ENCODE assay signal across 8 cellular contexts in the genomic region with DNA sequence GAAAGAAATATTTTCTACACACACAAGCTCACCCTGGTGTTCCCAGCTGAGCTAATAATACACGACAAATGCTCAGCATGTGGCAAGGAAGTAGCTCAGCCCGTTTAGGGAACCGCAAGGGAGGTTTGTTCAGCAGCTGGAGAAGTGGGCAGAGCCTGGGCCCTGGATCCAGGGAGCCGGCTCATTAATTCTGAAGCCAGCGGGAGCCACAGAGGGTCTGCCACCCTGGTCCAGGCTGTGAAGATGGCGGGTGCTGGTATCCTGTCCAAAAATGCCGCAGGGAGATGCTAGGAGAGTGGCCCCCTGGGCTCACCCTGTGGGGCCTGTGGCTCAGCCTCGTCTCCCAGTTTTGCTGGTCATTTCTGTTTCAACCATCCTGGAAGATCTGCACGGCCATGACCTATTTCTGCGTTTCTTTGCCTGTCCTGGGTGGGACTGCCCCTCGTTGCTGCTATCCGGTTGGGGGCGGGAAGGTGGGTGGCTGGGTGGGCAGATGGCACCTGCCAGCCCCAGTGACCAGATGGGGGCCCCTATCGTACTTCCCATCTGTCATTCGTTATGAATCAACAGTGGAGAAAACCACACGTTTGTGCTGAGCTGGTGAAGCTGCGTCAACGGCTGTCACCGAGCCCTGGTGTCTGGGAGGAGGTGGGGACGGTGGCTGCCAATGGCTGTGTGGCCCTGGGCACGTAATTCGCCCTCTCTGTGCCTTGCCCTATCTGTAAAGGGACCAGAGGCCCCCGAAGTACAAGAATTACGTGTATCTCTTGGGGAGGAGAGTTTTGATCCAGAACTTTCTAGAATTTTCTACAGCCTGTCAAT. TPM values are rescaled to one million over a fixed set of nuclear protein-coding genes. Genes with fewer than 3 reads are reported as not detected.
DNase-seq lines count a peak whose midpoint lies in the region; ATAC-seq, FAIRE-seq and TF ChIP-seq lines count a peak whose summit lies in the region.

No MANE protein-coding gene starts in this region.

- ATAC-seq in HG03196 (IDR thresholded peaks at IDR 0.05; ENCODE audit: unreplicated experiment) = peak; percentile 55
- no peak for ATAC-seq in GM19023 (IDR thresholded peaks at IDR 0.05; ENCODE audit: unreplicated experiment)

- no peak for TF ChIP-seq POLR2A in GM12891 (IDR thresholded peaks at IDR 0.05; ENCODE audit: low read depth, low read length)

- FAIRE-seq in GM12891 (lab: Jason Lieb, UNC) = peak; percentile 99

- DNase-seq in GM12891 (ENCODE audit: insufficient read length, low spot score) (peak; percentile 64), RPMI8226 (peak; percentile 91), iPS-NIHi11 (ENCODE audit: low spot score) (peak; percentile 37), NCI-H2227 (lab: John Stamatoyannopoulos, UW; ENCODE audit: unreplicated experiment) (no peak)
- DNase-seq in activated T-helper 9 cell treated with anti-CD3 and anti-CD28 coated beads, Interleukin-2, amount 50 U/mL, for 16 hours (ENCODE audit: low read depth) = peak; percentile 74
- peak; percentile 68 to 82 for DNase-seq in stimulated activated CD4-positive, alpha-beta T cell treated with anti-CD3 and anti-CD28 coated beads, Interleukin-4, amount 100 ng/mL, for 48 hours (ENCODE audit: low read depth in 2 of 2)

TF ChIP-seq in GM12891, 5 proteins besides CTCF, POLR2A, EP300 and RAD21:
- no peak for TF ChIP-seq POU2F2 (IDR thresholded peaks at IDR 0.05; ENCODE audit: low read depth, low read length)
- no peak for TF ChIP-seq POLR2AphosphoS5 (IDR thresholded peaks at IDR 0.05; ENCODE audit: low read depth, low read length)
- TF ChIP-seq TAF1 (IDR thresholded peaks at IDR 0.05; ENCODE audit: low read depth, low read length) = no peak
- TF ChIP-seq SPI1 (IDR thresholded peaks at IDR 0.05; ENCODE audit: low read depth, low read length) = peak; percentile 53
- TF ChIP-seq PAX5 (IDR thresholded peaks at IDR 0.05; ENCODE audit: insufficient read depth, low read length, severe bottlenecking) = no peak

RNA-seq across cellular contexts. Expression of a gene that starts 2.7 kb away (rescaled TPM):
- polyA plus RNA-seq in GM12891 (2012; ENCODE audit: low read depth, missing spikeins) = 15.9 TPM

RNA-seq across cellular contexts. Expression of a gene that starts 39.0 kb away (rescaled TPM):
- polyA plus RNA-seq in GM12891 (2012; ENCODE audit: low read depth, missing spikeins) = 4.3 TPM

RNA-seq across cellular contexts. Expression of a gene that starts 45.4 kb away (rescaled TPM):
- 10.8 TPM for polyA plus RNA-seq in GM12891 (2012; ENCODE audit: low read depth, missing spikeins)

RNA-seq across cellular contexts. Expression of a gene that starts 52.5 kb away (rescaled TPM):
- polyA plus RNA-seq in GM12891 (2012; ENCODE audit: low read depth, missing spikeins) = 29.7 TPM
